In genomic region chr12:54258286-54258685, GRCh38 we compare ENCODE assay signal across 10 cellular contexts. TPM values are rescaled to one million over a fixed set of nuclear protein-coding genes. Genes with fewer than 3 reads are reported as not detected.
A peak's percentile ranks its signal among the peaks of the same experiment; 100 is the strongest.
DNase-seq lines count a peak whose midpoint lies in the region; ATAC-seq, FAIRE-seq and TF ChIP-seq lines count a peak whose summit lies in the region.
"Had no signal": no experiment of that assay in that cellular context is flagged by ENCODE, and none has a peak within 500 bp of the region (broad histone marks: within the 10 kb centered on the region; RNA-seq: fewer than 3 reads in every experiment).

No MANE protein-coding gene starts in this region.

- no peak for DNase-seq in HCT116 (ENCODE audit: low read depth, low spot score)
- peak; percentile 12 for DNase-seq in brain pericyte (ENCODE audit: low read depth, low spot score)
- DNase-seq in left lung, result no peak
- DNase-seq in PC-3, result no peak
- no peak for DNase-seq in NCI-H187 (lab: John Stamatoyannopoulos, UW)
- no peak for DNase-seq in C1 segment of cervical spinal cord (lab: John Stamatoyannopoulos, UW)
- DNase-seq: activated CD8-positive, alpha-beta memory T cell treated with anti-CD3 and anti-CD28 coated beads, Interleukin-2, amount 50 U/mL, for 48 hours; NCI-H1694 treated with DMSO at 0.1 percent for 48 hours had no signal

- FAIRE-seq in A204.1 (lab: Jason Lieb, UNC), result peak; percentile 100

- TF ChIP-seq POLR2A in HCT116 (IDR thresholded peaks at IDR 0.05; ENCODE audit: borderline replicate concordance, extremely low read depth, insufficient read depth, insufficient read length), result no peak

- no TSS peak for BruUV-seq in HCT116 (replicated peaks; lab: Mats Ljungman, UMichigan)
- BruUV-seq in PC-3 (replicated peaks; lab: Mats Ljungman, UMichigan), result no TSS peak

- H2AFZ ChIP-seq in HCT116 (ENCODE audit: low read depth, low read length, poor library complexity, severe bottlenecking), result no peak overlapping the region
- H2AFZ ChIP-seq in PC-3 (ENCODE audit: low read length), result no peak overlapping the region

- H3K4me3 ChIP-seq in HCT116 (replicated peaks in 1 of 2; ENCODE audit: low read depth in 1 of 2, low read length in 2 of 2), result peak overlapping the region; percentile 60 to 62; a peak in 3 of 4 replicates
- H3K4me3 ChIP-seq in left lung, result no peak overlapping the region
- H3K4me3 ChIP-seq in PC-3 (ENCODE audit: low read length), result no peak overlapping the region

- H3K36me3 ChIP-seq in HCT116 (ENCODE audit: control insufficient read depth in 1 of 2, insufficient read depth in 2 of 2, low read length in 2 of 2) (peaks cover 11 to 17% of the 10 kb centered on the region in 2 experiments; a peak in 2 of 4 replicates), left lung (peaks cover 0 to 39% of the 10 kb centered on the region in 2 donors), PC-3 (ENCODE audit: low read depth, low read length) (peaks cover 2% of the 10 kb centered on the region; the same call in 1 of the 2 replicates)

- H3K27ac ChIP-seq in HCT116 (ENCODE audit: low read depth, low read length) (peak overlapping the region; percentile 82; the same call in 1 of the 2 replicates), left lung (peak overlapping the region; percentile 43 to 85), PC-3 (ENCODE audit: low read length) (no peak overlapping the region)

- CTCF ChIA-PET in HCT116 (lab: Charles Lee), result interaction anchor here (0.8 kb wide), 1 partner anchor 141 kb away, joined by 3 read pairs; no protein-coding TSS in a partner anchor
- CTCF ChIA-PET in PC-3 (lab: Charles Lee), result interaction anchor here (0.7 kb wide), 1 partner anchor 28 kb away, joined by 3 read pairs; no protein-coding TSS in a partner anchor

- no peaks in the 10 kb centered on the region for H4K20me1 ChIP-seq in HCT116 (ENCODE audit: insufficient read depth)
- H4K20me1 ChIP-seq in PC-3 (ENCODE audit: low read length), result no peaks in the 10 kb centered on the region

- H3K79me2 ChIP-seq in HCT116 (ENCODE audit: insufficient read depth, low read length) (peaks cover 30% of the 10 kb centered on the region), PC-3 (ENCODE audit: low read length) (no peaks in the 10 kb centered on the region)

- H3K4me2 ChIP-seq in HCT116 (ENCODE audit: low read length) (peak overlapping the region; percentile 93), PC-3 (ENCODE audit: low read length) (no peak overlapping the region)

- TF ChIP-seq CTCF in HCT116 (IDR thresholded peaks at IDR 0.05 in 2 of 3, conservative IDR thresholded peaks at IDR 0.05 in 1 of 3; ENCODE audit: borderline replicate concordance in 1 of 3, insufficient read depth in 1 of 3, low read depth in 2 of 3, low read length in 2 of 3) (no peak), left lung (IDR thresholded peaks at IDR 0.05) (no peak), PC-3 (conservative IDR thresholded peaks at IDR 0.05; ENCODE audit: low read depth, low read length) (no peak)

- H3K9ac ChIP-seq in HCT116 (ENCODE audit: low read length) (peak overlapping the region; percentile 77), PC-3 (ENCODE audit: low read length) (no peak overlapping the region)

- H3K27me3 ChIP-seq in HCT116 (ENCODE audit: insufficient read depth, low read length) (no peaks in the 10 kb centered on the region), left lung (no peaks in the 10 kb centered on the region), PC-3 (ENCODE audit: low read length) (no peaks in the 10 kb centered on the region)

- POLR2A ChIA-PET in HCT116 (lab: Charles Lee) (interaction anchor here (2.3 kb wide), 1 partner anchor 22 kb away, joined by 27 read pairs; the partner anchor contains the start of genes CBX5 and HNRNPA1), PC-3 (lab: Charles Lee; ENCODE audit: unreplicated experiment) (no interaction called here)

- no peaks in the 10 kb centered on the region for H3K9me2 ChIP-seq in HCT116 (ENCODE audit: insufficient read depth)
- no peaks in the 10 kb centered on the region for H3K9me2 ChIP-seq in PC-3 (replicated peaks; ENCODE audit: low read length)

- H3K9me3 ChIP-seq in HCT116 (ENCODE audit: control insufficient read depth in 1 of 2, insufficient read depth in 1 of 2, low read depth in 1 of 2, low read length in 2 of 2) (no peaks in the 10 kb centered on the region), left lung (no peaks in the 10 kb centered on the region), PC-3 (ENCODE audit: low read length) (no peaks in the 10 kb centered on the region)

- intact Hi-C loops in HCT116 (cut with micrococcal nuclease) (no loop called here), left lung (cut with DNase I) (no loop called here), PC-3 (cut with micrococcal nuclease) (no loop called here)

- RAD21 ChIA-PET in HCT116 (lab: Charles Lee; ENCODE audit: low non-redundant PET in 1 of 2, low total read pairs in 2 of 2, uncharacterized antibody in 2 of 2, unreplicated experiment in 2 of 2), result no interaction called here

- H3F3A ChIP-seq in PC-3 (ENCODE audit: low read length, unreplicated experiment), result no peaks in the 10 kb centered on the region

- H3K4me1 ChIP-seq in HCT116 (ENCODE audit: control insufficient read depth in 1 of 2, insufficient read depth in 2 of 2, low read length in 2 of 2), result peaks cover 53 to 61% of the 10 kb centered on the region in 2 experiments
- peaks cover 6 to 47% of the 10 kb centered on the region in 2 donors for H3K4me1 ChIP-seq in left lung
- H3K4me1 ChIP-seq in PC-3 (ENCODE audit: insufficient read depth, low read length), result peaks cover 13% of the 10 kb centered on the region; the same call in 1 of the 2 replicates

- TF ChIP-seq RAD21 in HCT116 (IDR thresholded peaks at IDR 0.05; ENCODE audit: low read depth), result no peak

- no peak for ATAC-seq in HCT116
- ATAC-seq in left lung, result no peak
- no peak for ATAC-seq in HG03520 (IDR thresholded peaks at IDR 0.05; ENCODE audit: unreplicated experiment)
- ATAC-seq in PC-3, result no peak

TF ChIP-seq in HCT116, 20 proteins besides CTCF, POLR2A, EP300 and RAD21:
- TF ChIP-seq, protein P1, sequence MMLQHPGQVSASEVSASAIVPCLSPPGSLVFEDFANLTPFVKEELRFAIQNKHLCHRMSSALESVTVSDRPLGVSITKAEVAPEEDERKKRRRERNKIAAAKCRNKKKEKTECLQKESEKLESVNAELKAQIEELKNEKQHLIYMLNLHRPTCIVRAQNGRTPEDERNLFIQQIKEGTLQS (IDR thresholded peaks at IDR 0.05), result no peak
- no peak for TF ChIP-seq ZNF274 (IDR thresholded peaks at IDR 0.05; ENCODE audit: low read depth, low read length)
- TF ChIP-seq MAX (IDR thresholded peaks at IDR 0.05), result no peak
- TF ChIP-seq SP1 (IDR thresholded peaks at IDR 0.05; ENCODE audit: low read depth), result no peak
- TF ChIP-seq YY1 (IDR thresholded peaks at IDR 0.05; ENCODE audit: extremely low read depth, insufficient replicate concordance, low read depth, low read length), result no peak
- no peak for TF ChIP-seq CBX3 (IDR thresholded peaks at IDR 0.05; ENCODE audit: low read depth)
- no peak for TF ChIP-seq EZH2phosphoT487 (IDR thresholded peaks at IDR 0.05; ENCODE audit: borderline replicate concordance)
- TF ChIP-seq FOSL1 (IDR thresholded peaks at IDR 0.05; ENCODE audit: low read depth), result no peak
- TF ChIP-seq REST (IDR thresholded peaks at IDR 0.05; ENCODE audit: low read depth), result no peak
- no peak for TF ChIP-seq EZH2 (IDR thresholded peaks at IDR 0.05)
- no peak for TF ChIP-seq SRF (IDR thresholded peaks at IDR 0.05; ENCODE audit: low read depth)
- no peak for TF ChIP-seq ZFX (IDR thresholded peaks at IDR 0.05)
- no peak for TF ChIP-seq POLR2AphosphoS5 (IDR thresholded peaks at IDR 0.05; ENCODE audit: low read depth, low read length)
- no peak for TF ChIP-seq ELF1 (IDR thresholded peaks at IDR 0.05; ENCODE audit: borderline replicate concordance, low read depth)

RNA-seq across cellular contexts. Expression of gene CBX5, which starts 21.6 kb away (rescaled TPM):
- total RNA-seq in HCT116 (2021; ENCODE audit: unreplicated experiment) (72.3 TPM), left lung (10 to 100 TPM; 69.8 to 72.2 TPM), PC-3 (2014; rRNA removed) (14.6 and 14.9 TPM in 2 replicates)
- polyA plus RNA-seq in HCT116 (2012), result 9.7 and 16.1 TPM in 2 replicates

RNA-seq across cellular contexts. Expression of gene HNRNPA1, which starts 22.2 kb away (rescaled TPM):
- total RNA-seq in HCT116 (2021; ENCODE audit: unreplicated experiment), result 1,878 TPM
- polyA plus RNA-seq in HCT116 (2012), result 1,517 and 1,973 TPM in 2 replicates
- total RNA-seq in left lung, result 100 to 1,000 TPM; 652 to 783 TPM
- total RNA-seq in PC-3 (2014; rRNA removed), result 465 and 516 TPM in 2 replicates

RNA-seq across cellular contexts. Expression of gene NFE2, which starts 42.5 kb away (rescaled TPM):
- total RNA-seq in HCT116 (2021; ENCODE audit: unreplicated experiment) (1.3 TPM), left lung (10 to 100 TPM in 1 of 2 donors, 1 to 10 TPM in 1; 2.9 to 21.3 TPM), PC-3 (2014; rRNA removed) (0.26 and 0.40 TPM in 2 replicates)
- polyA plus RNA-seq in HCT116 (2012), result 0.69 and 0.81 TPM in 2 replicates

Comparison
In these comparisons a context has a peak if more than half of its experiments do, and no peak if none do; other contexts are left out.
1. H3K4me3 ChIP-seq: peak in HCT116 (2 of 2); none in left lung (0 of 2) and PC-3 (single experiment).